29 cellular contexts compared by ENCODE assay signal in genomic region chr14:39145266-39145966, GRCh38. TPM values are rescaled to one million over a fixed set of nuclear protein-coding genes. Genes with fewer than 3 reads are reported as not detected.
A peak's percentile ranks its signal among the peaks of the same experiment; 100 is the strongest.
DNase-seq lines count a peak whose midpoint lies in the region; TF ChIP-seq lines count a peak whose summit lies in the region.
"Had no signal": no experiment of that assay in that cellular context is flagged by ENCODE, and none has a peak within 500 bp of the region (broad histone marks: within the 10 kb centered on the region; RNA-seq: fewer than 3 reads in every experiment).

No MANE protein-coding gene starts in this region.

- H3K9ac ChIP-seq in liver (ENCODE audit: low read depth in 1 of 2, low read length in 2 of 2): no peak overlapping the region

- WGBS in liver: 61% methylated on average over 7 of the region's 7 CpGs

- no peak for TF ChIP-seq CTCF in epithelial cell of esophagus (IDR thresholded peaks at IDR 0.05; ENCODE audit: insufficient read depth, low read depth, low read length, missing control alignments)
- TF ChIP-seq CTCF in liver (IDR thresholded peaks at IDR 0.05; ENCODE audit: low read depth, low read length, missing input control): no peak

- H3K4me3 ChIP-seq in epithelial cell of esophagus (ENCODE audit: low read length): no peak overlapping the region
- H3K4me3 ChIP-seq in liver (ENCODE audit: low read depth in 1 of 3, low read length in 3 of 3): no peak overlapping the region
- H3K4me3 ChIP-seq: colonic mucosa, esophagus muscularis mucosa, GM23338, left lung, psoas muscle, thyroid gland had no signal

- peaks cover 34% of the 10 kb centered on the region for H3K36me3 Mint-ChIP-seq in T-helper 2 cell treated with Interferon-gamma antibody and Interleukin-4, amounts not matched to agents 5 μg/mL and 100 μg/mL, for 36 hours (ENCODE audit: low read depth)
- H3K36me3 Mint-ChIP-seq in activated T-helper 2 cell treated with anti-CD3 and anti-CD28 coated beads, Interferon-gamma antibody, Interleukin-2, Interleukin-4, amounts not matched to agents 10 μg/mL and 5 μg/mL and 100 μg/mL, durations not matched to agents 14 hours and 24 hours and 36 hours (ENCODE audit: low read depth): peaks cover 49% of the 10 kb centered on the region

- H3K27me3 ChIP-seq in liver (ENCODE audit: control insufficient read depth in 4 of 4, insufficient read depth in 4 of 4, low read length in 3 of 4): no peaks in the 10 kb centered on the region
- H3K27me3 ChIP-seq: colonic mucosa, esophagus muscularis mucosa, left lung, thyroid gland had no signal

- peaks cover 7% of the 10 kb centered on the region for H3K9me3 Mint-ChIP-seq in T-helper 2 cell treated with Interferon-gamma antibody and Interleukin-4, amounts not matched to agents 5 μg/mL and 100 μg/mL, for 36 hours
- H3K9me3 Mint-ChIP-seq in activated T-helper 2 cell treated with anti-CD3 and anti-CD28 coated beads, Interferon-gamma antibody, Interleukin-2, Interleukin-4, amounts not matched to agents 10 μg/mL and 5 μg/mL and 100 μg/mL, durations not matched to agents 14 hours and 24 hours and 36 hours: peaks cover 6% of the 10 kb centered on the region

- peak; percentile 6 for DNase-seq in DMS53 (lab: John Stamatoyannopoulos, UW)
- DNase-seq in DMS53 treated with DMSO at 0.1 percent for 48 hours (lab: John Stamatoyannopoulos, UW; ENCODE audit: unreplicated experiment): no peak
- peak; percentile 4 for DNase-seq in M059J (ENCODE audit: low read depth)
- peak; percentile 7 for DNase-seq in epithelial cell of esophagus (ENCODE audit: low read depth)
- DNase-seq in T-helper 2 cell treated with Interferon-gamma antibody and Interleukin-4, amounts not matched to agents 5 μg/mL and 100 μg/mL, for 36 hours (ENCODE audit: low spot score): no peak
- no peak for DNase-seq in NCI-H510A (lab: John Stamatoyannopoulos, UW)
- DNase-seq in activated T-helper 2 cell treated with anti-CD3 and anti-CD28 coated beads, Interferon-gamma antibody, Interleukin-2, Interleukin-4, amounts not matched to agents 10 μg/mL and 5 μg/mL and 100 μg/mL, durations not matched to agents 14 hours and 24 hours and 36 hours (ENCODE audit: low spot score): no peak
- DNase-seq: activated CD4-positive, alpha-beta T cell treated with anti-CD3 and anti-CD28 coated beads, Interleukin-2, amount 50 U/mL, for 1 hour; activated naive CD4-positive, alpha-beta T cell treated with Interleukin-2 at 50 U/mL for 16 hours; activated T-cell treated with anti-CD3 and anti-CD28 coated beads, Interleukin-2, amount 50 U/mL, for 72 hours; colonic mucosa; effector memory CD4-positive, alpha-beta T cell; foreskin melanocyte; left lung; NCI-H1105; NCI-H1930; NCI-H345; NCI-H774; nucleus accumbens; psoas muscle; stimulated activated naive CD8-positive, alpha-beta T cell treated with anti-CD3 and anti-CD28 coated beads, Interleukin-15, Interleukin-2, amounts not matched to agents 100 U/mL and 50 U/mL, for 24 hours; T-helper 2 cell; thyroid gland had no signal

- no peaks in the 10 kb centered on the region for H3K4me1 Mint-ChIP-seq in T-helper 2 cell treated with Interferon-gamma antibody and Interleukin-4, amounts not matched to agents 5 μg/mL and 100 μg/mL, for 36 hours (ENCODE audit: low read depth)
- H3K4me1 Mint-ChIP-seq in activated T-helper 2 cell treated with anti-CD3 and anti-CD28 coated beads, Interferon-gamma antibody, Interleukin-2, Interleukin-4, amounts not matched to agents 10 μg/mL and 5 μg/mL and 100 μg/mL, durations not matched to agents 14 hours and 24 hours and 36 hours (ENCODE audit: low read depth): no peaks in the 10 kb centered on the region
- H3K4me1 Mint-ChIP-seq: GM23338 had no signal

- no peak for TF ChIP-seq RAD21 in liver (IDR thresholded peaks at IDR 0.05)

- H3K4me3 Mint-ChIP-seq in T-helper 2 cell treated with Interferon-gamma antibody and Interleukin-4, amounts not matched to agents 5 μg/mL and 100 μg/mL, for 36 hours: no peak overlapping the region
- no peak overlapping the region for H3K4me3 Mint-ChIP-seq in activated T-helper 2 cell treated with anti-CD3 and anti-CD28 coated beads, Interferon-gamma antibody, Interleukin-2, Interleukin-4, amounts not matched to agents 10 μg/mL and 5 μg/mL and 100 μg/mL, durations not matched to agents 14 hours and 24 hours and 36 hours (ENCODE audit: low read depth)
- H3K4me3 Mint-ChIP-seq: activated T-cell treated with anti-CD3 and anti-CD28 coated beads, Interleukin-2, amount 50 U/mL, for 72 hours; CD14-positive monocyte; GM23338 had no signal

- H3K27me3 Mint-ChIP-seq in T-helper 2 cell treated with Interferon-gamma antibody and Interleukin-4, amounts not matched to agents 5 μg/mL and 100 μg/mL, for 36 hours (ENCODE audit: low read depth): no peaks in the 10 kb centered on the region
- H3K27me3 Mint-ChIP-seq in activated T-helper 2 cell treated with anti-CD3 and anti-CD28 coated beads, Interferon-gamma antibody, Interleukin-2, Interleukin-4, amounts not matched to agents 10 μg/mL and 5 μg/mL and 100 μg/mL, durations not matched to agents 14 hours and 24 hours and 36 hours (ENCODE audit: low read depth): no peaks in the 10 kb centered on the region

- no peak overlapping the region for H3K27ac Mint-ChIP-seq in T-helper 2 cell treated with Interferon-gamma antibody and Interleukin-4, amounts not matched to agents 5 μg/mL and 100 μg/mL, for 36 hours
- no peak overlapping the region for H3K27ac Mint-ChIP-seq in activated T-helper 2 cell treated with anti-CD3 and anti-CD28 coated beads, Interferon-gamma antibody, Interleukin-2, Interleukin-4, amounts not matched to agents 10 μg/mL and 5 μg/mL and 100 μg/mL, durations not matched to agents 14 hours and 24 hours and 36 hours
- H3K27ac Mint-ChIP-seq: activated T-cell treated with anti-CD3 and anti-CD28 coated beads, Interleukin-2, amount 50 U/mL, for 72 hours; GM23338 had no signal

- intact Hi-C loops in activated T-helper 2 cell treated with anti-CD3 and anti-CD28 coated beads, Interferon-gamma antibody, Interleukin-2, Interleukin-4, amounts not matched to agents 10 μg/mL and 5 μg/mL and 100 μg/mL, durations not matched to agents 14 hours and 24 hours and 36 hours (cut with micrococcal nuclease): no loop called here

- H3K36me3 ChIP-seq in liver (ENCODE audit: control insufficient read depth in 4 of 4, insufficient read depth in 3 of 4, low read depth in 1 of 4, low read length in 3 of 4): peaks cover 0 to 19% (median 9%) of the 10 kb centered on the region in 4 donors
- H3K36me3 ChIP-seq: colonic mucosa had no signal

- peaks cover 0 to 17% (median 6%) of the 10 kb centered on the region in 4 donors for H3K4me1 ChIP-seq in liver (ENCODE audit: control insufficient read depth in 4 of 4, insufficient read depth in 4 of 4, low read length in 3 of 4)
- H3K4me1 ChIP-seq: colonic mucosa, esophagus muscularis mucosa, left lung, psoas muscle, thyroid gland had no signal

- no peak overlapping the region for H3K27ac ChIP-seq in liver (ENCODE audit: low read depth in 1 of 2, low read length in 2 of 2)
- H3K27ac ChIP-seq: 22Rv1, colonic mucosa, esophagus muscularis mucosa, HL-60, left lung, psoas muscle, thyroid gland had no signal

- no peaks in the 10 kb centered on the region for H3K9me3 ChIP-seq in liver (ENCODE audit: control insufficient read depth in 4 of 4, low read length in 3 of 4)
- H3K9me3 ChIP-seq: colonic mucosa, esophagus muscularis mucosa, psoas muscle, thyroid gland had no signal

TF ChIP-seq in liver, 16 proteins besides CTCF, POLR2A, EP300 and RAD21:
- peak; percentile 64 to 86 for TF ChIP-seq RXRA (IDR thresholded peaks at IDR 0.05)
- no peak for TF ChIP-seq YY1 (IDR thresholded peaks at IDR 0.05)
- TF ChIP-seq ZBTB33 (IDR thresholded peaks at IDR 0.05): no peak
- TF ChIP-seq HNF4A (conservative IDR thresholded peaks at IDR 0.05): peak; percentile 40 to 48

RNA-seq across cellular contexts. Expression of gene TRAPPC6B, which starts 24.7 kb away (rescaled TPM):
- total RNA-seq in M059J (2014; rRNA removed; shearing (Covaris generic)): 28.7 and 34.5 TPM in 2 replicates
- total RNA-seq in liver: 10 to 100 TPM; 15.2 to 22.2 TPM
- polyA plus RNA-seq in liver: 10 to 100 TPM in 1 of 2 donors, 1 to 10 TPM in 1; 9.7 to 20.0 TPM
- total RNA-seq in activated T-helper 2 cell treated with anti-CD3 and anti-CD28 coated beads, Interferon-gamma antibody, Interleukin-2, Interleukin-4, amounts not matched to agents 10 μg/mL and 5 μg/mL and 100 μg/mL, durations not matched to agents 14 hours and 24 hours and 36 hours: 16.9 and 17.2 TPM in 2 replicates

RNA-seq across cellular contexts. Expression of gene PNN, which starts 29.6 kb away (rescaled TPM):
- 20.2 and 23.6 TPM in 2 replicates for total RNA-seq in M059J (2014; rRNA removed; shearing (Covaris generic))
- 10 to 100 TPM; 11.3 to 31.5 TPM for total RNA-seq in liver
- 10 to 100 TPM; 16.2 to 56.7 TPM for polyA plus RNA-seq in liver
- 115 and 119 TPM in 2 replicates for total RNA-seq in activated T-helper 2 cell treated with anti-CD3 and anti-CD28 coated beads, Interferon-gamma antibody, Interleukin-2, Interleukin-4, amounts not matched to agents 10 μg/mL and 5 μg/mL and 100 μg/mL, durations not matched to agents 14 hours and 24 hours and 36 hours

RNA-seq across cellular contexts. Expression of gene GEMIN2, which starts 31.3 kb away (rescaled TPM):
- 58.9 and 78.3 TPM in 2 replicates for total RNA-seq in M059J (2014; rRNA removed; shearing (Covaris generic))
- 1 to 10 TPM; 4.8 to 9.0 TPM for total RNA-seq in liver
- polyA plus RNA-seq in liver: 1 to 10 TPM; 2.8 to 4.1 TPM
- total RNA-seq in activated T-helper 2 cell treated with anti-CD3 and anti-CD28 coated beads, Interferon-gamma antibody, Interleukin-2, Interleukin-4, amounts not matched to agents 10 μg/mL and 5 μg/mL and 100 μg/mL, durations not matched to agents 14 hours and 24 hours and 36 hours: 22.0 and 22.1 TPM in 2 replicates

RNA-seq across cellular contexts. Expression of gene SEC23A, which starts 42.4 kb away (rescaled TPM):
- total RNA-seq in M059J (2014; rRNA removed; shearing (Covaris generic)): 151 and 164 TPM in 2 replicates
- 100 to 1,000 TPM in 1 of 2 donors, 10 to 100 TPM in 1; 51.9 to 169 TPM for total RNA-seq in liver
- 10 to 100 TPM; 36.5 to 52.3 TPM for polyA plus RNA-seq in liver
- 76.4 and 86.7 TPM in 2 replicates for total RNA-seq in activated T-helper 2 cell treated with anti-CD3 and anti-CD28 coated beads, Interferon-gamma antibody, Interleukin-2, Interleukin-4, amounts not matched to agents 10 μg/mL and 5 μg/mL and 100 μg/mL, durations not matched to agents 14 hours and 24 hours and 36 hours

Comparison
In these comparisons a context has a peak if more than half of its experiments do, and no peak if none do; other contexts are left out.
1. DNase-seq: peak in DMS53 (single experiment), M059J (single experiment) and epithelial cell of esophagus (single experiment); none in DMS53 treated with DMSO at 0.1 percent for 48 hours (single experiment), T-helper 2 cell treated with Interferon-gamma antibody and Interleukin-4, amounts not matched to agents 5 μg/mL and 100 μg/mL, for 36 hours (single experiment), NCI-H510A (single experiment) and activated T-helper 2 cell treated with anti-CD3 and anti-CD28 coated beads, Interferon-gamma antibody, Interleukin-2, Interleukin-4, amounts not matched to agents 10 μg/mL and 5 μg/mL and 100 μg/mL, durations not matched to agents 14 hours and 24 hours and 36 hours (single experiment).